ENCODE assay signal across 1 cellular context in the genomic region with DNA sequence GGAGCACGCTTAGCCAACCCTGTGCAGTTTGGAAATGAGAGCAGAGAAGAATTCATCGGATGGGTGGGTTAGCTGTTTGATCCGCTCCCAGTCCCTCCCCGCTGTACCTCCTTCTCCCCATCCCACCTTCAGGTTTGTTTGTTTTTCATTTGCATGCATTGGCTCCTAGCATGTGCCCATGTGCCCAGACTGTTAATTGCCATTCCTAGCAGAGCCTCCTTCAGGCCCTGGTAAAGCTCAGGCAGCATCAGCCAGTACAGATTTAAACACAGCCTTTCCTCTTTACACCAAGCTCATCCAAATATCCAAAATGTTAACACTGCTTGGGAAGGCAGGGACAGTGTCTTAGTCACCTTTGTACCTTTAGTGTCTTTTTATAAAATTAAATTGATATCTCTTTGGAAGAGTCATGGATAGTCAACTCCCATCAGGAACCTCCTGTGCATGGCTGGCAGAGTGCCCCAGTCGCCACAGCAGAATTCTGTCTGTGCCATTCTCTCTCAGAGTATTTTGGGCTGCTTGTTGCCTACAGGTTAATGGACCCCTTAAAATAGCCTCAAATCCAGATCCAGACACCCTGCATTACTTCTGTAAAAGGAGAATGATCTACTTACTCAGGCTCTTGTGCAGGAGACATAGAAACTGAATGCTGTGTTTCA.
TF ChIP-seq lines count a peak whose summit lies in the region.

No MANE protein-coding gene starts in this region.

TF ChIP-seq in WTC11, 78 proteins besides CTCF, POLR2A, EP300 and RAD21 (continued from another document):
- TF ChIP-seq, protein P1, sequence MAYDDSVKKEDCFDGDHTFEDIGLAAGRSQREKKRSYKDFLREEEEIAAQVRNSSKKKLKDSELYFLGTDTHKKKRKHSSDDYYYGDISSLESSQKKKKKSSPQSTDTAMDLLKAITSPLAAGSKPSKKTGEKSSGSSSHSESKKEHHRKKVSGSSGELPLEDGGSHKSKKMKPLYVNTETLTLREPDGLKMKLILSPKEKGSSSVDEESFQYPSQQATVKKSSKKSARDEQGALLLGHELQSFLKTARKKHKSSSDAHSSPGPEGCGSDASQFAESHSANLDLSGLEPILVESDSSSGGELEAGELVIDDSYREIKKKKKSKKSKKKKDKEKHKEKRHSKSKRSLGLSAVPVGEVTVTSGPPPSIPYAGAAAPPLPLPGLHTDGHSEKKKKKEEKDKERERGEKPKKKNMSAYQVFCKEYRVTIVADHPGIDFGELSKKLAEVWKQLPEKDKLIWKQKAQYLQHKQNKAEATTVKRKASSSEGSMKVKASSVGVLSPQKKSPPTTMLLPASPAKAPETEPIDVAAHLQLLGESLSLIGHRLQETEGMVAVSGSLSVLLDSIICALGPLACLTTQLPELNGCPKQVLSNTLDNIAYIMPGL (CRISPR knock-in tag; IDR thresholded peaks at IDR 0.05): no peak
- TF ChIP-seq IRF2 (CRISPR knock-in tag; IDR thresholded peaks at IDR 0.05; ENCODE audit: borderline replicate concordance, low read depth) (no peak), FOXJ3 (CRISPR knock-in tag; IDR thresholded peaks at IDR 0.05; ENCODE audit: borderline replicate concordance) (no peak), NFATC4 (CRISPR knock-in tag; IDR thresholded peaks at IDR 0.05) (no peak), MYBL2 (CRISPR knock-in tag; IDR thresholded peaks at IDR 0.05) (no peak), ZNF423 (CRISPR knock-in tag; IDR thresholded peaks at IDR 0.05) (no peak), ZNF121 (CRISPR knock-in tag; IDR thresholded peaks at IDR 0.05) (no peak), ATF1 (CRISPR knock-in tag; IDR thresholded peaks at IDR 0.05) (no peak)
TF ChIP-seq in WTC11: peak in this region for 0.
